Comparison of ENCODE assay signal across 8 cellular contexts in the genomic region with DNA sequence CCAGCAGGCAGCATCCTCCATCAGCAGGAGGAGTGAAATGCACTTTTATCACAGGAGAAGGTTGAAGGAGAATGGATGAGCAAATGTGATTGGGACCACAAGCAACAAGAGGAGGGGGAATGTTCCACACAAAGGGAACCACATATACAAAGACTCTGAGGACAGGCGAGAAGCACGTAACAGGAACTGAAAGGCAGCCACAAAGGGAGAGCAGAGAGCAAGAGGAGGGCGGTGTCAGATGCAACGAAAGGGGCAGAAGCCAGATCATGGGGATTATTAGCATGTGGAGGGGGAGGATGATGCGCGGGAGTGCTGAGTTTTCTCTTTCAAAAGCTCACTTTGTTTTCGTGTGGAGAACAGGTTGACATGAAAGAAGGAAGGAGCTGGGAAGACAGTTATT.
DNase-seq lines count a peak whose midpoint lies in the region; ATAC-seq and TF ChIP-seq lines count a peak whose summit lies in the region.

No MANE protein-coding gene starts in this region.

- H3K4me3 ChIP-seq in Peyer's patch: no peak overlapping the region

- peak overlapping the region in 1 of 2 donors; percentile 4 for H3K27ac Mint-ChIP-seq in activated naive CD4-positive, alpha-beta T cell treated with anti-CD3 and anti-CD28 coated beads, Interleukin-2, amount 50 U/mL, for 72 hours

- no peak overlapping the region for H3K27ac ChIP-seq in Peyer's patch

- DNase-seq in activated naive CD4-positive, alpha-beta T cell treated with anti-CD3 and anti-CD28 coated beads, Interleukin-2, amount 50 U/mL, for 72 hours (ENCODE audit: low spot score in 2 of 2): no peak
- DNase-seq in Peyer's patch (no peak), iPS-NIHi11 (ENCODE audit: low spot score) (no peak), germinal center (ENCODE audit: low spot score) (no peak)

- H3K9me3 ChIP-seq in Peyer's patch: no peaks in the 10 kb centered on the region

- no peaks in the 10 kb centered on the region for H3K36me3 ChIP-seq in Peyer's patch

- no peaks in the 10 kb centered on the region for H3K9me3 Mint-ChIP-seq in activated naive CD4-positive, alpha-beta T cell treated with anti-CD3 and anti-CD28 coated beads, Interleukin-2, amount 50 U/mL, for 72 hours

- no peak for TF ChIP-seq CTCF in Peyer's patch (IDR thresholded peaks at IDR 0.05)

- H3K27me3 ChIP-seq in Peyer's patch: no peaks in the 10 kb centered on the region

- no peaks in the 10 kb centered on the region for H3K36me3 Mint-ChIP-seq in activated naive CD4-positive, alpha-beta T cell treated with anti-CD3 and anti-CD28 coated beads, Interleukin-2, amount 50 U/mL, for 72 hours

- ATAC-seq in GM18867 (IDR thresholded peaks at IDR 0.05; ENCODE audit: unreplicated experiment) (peak; percentile 96), GM21515 (IDR thresholded peaks at IDR 0.05; ENCODE audit: unreplicated experiment) (peak; percentile 70), HG03442 (IDR thresholded peaks at IDR 0.05; ENCODE audit: unreplicated experiment) (peak; percentile 96), HG03135 (IDR thresholded peaks at IDR 0.05; ENCODE audit: unreplicated experiment) (no peak)
- peak; percentile 55 to 68 for ATAC-seq in activated naive CD4-positive, alpha-beta T cell treated with anti-CD3 and anti-CD28 coated beads, Interleukin-2, amount 50 U/mL, for 72 hours

- no peaks in the 10 kb centered on the region for H3K4me1 ChIP-seq in Peyer's patch

- no peak for TF ChIP-seq POLR2A in Peyer's patch (IDR thresholded peaks at IDR 0.05)
